In genomic region chr14:73461478-73462077, GRCh38 we compare ENCODE assay signal across 11 cellular contexts. TPM values are rescaled to one million over a fixed set of nuclear protein-coding genes. Genes with fewer than 3 reads are reported as not detected.
DNase-seq lines count a peak whose midpoint lies in the region; ATAC-seq and TF ChIP-seq lines count a peak whose summit lies in the region.
"Had no signal": no experiment of that assay in that cellular context is flagged by ENCODE, and none has a peak within 500 bp of the region (broad histone marks: within the 10 kb centered on the region; RNA-seq: fewer than 3 reads in every experiment).

No MANE protein-coding gene starts in this region.

- BruUV-seq in PC-9 (replicated peaks; lab: Mats Ljungman, UMichigan), result no TSS peak

- peaks cover 83% of the 10 kb centered on the region for H3K4me1 ChIP-seq in DOHH2 (ENCODE audit: control insufficient read depth, low read length)
- peaks cover 24% of the 10 kb centered on the region for H3K4me1 ChIP-seq in PC-9 (replicated peaks; ENCODE audit: insufficient read depth)
- no peaks in the 10 kb centered on the region for H3K4me1 ChIP-seq in esophagus (ENCODE audit: control insufficient read depth in 2 of 2, insufficient read depth in 2 of 2, low read length in 1 of 2)
- H3K4me1 ChIP-seq in rectal smooth muscle tissue (ENCODE audit: control insufficient read depth, insufficient read depth, low read length), result peaks cover 20% of the 10 kb centered on the region

- no peaks in the 10 kb centered on the region for H3K27me3 ChIP-seq in DOHH2 (ENCODE audit: control insufficient read depth, low read length)
- H3K27me3 ChIP-seq in PC-9 (ENCODE audit: insufficient read depth, low read depth), result no peaks in the 10 kb centered on the region
- no peaks in the 10 kb centered on the region for H3K27me3 ChIP-seq in esophagus (ENCODE audit: control insufficient read depth in 1 of 2, insufficient read depth in 2 of 2, low read length in 2 of 2)
- no peaks in the 10 kb centered on the region for H3K27me3 ChIP-seq in rectal smooth muscle tissue (ENCODE audit: control insufficient read depth, insufficient read depth, low read length)
- H3K27me3 ChIP-seq: vagina had no signal

- POLR2A ChIA-PET in PC-9 (lab: Charles Lee; ENCODE audit: unreplicated experiment), result interaction anchor here (0.6 kb wide), 1 partner anchor 326 kb away, joined by 4 read pairs; the partner anchor contains the start of gene PSEN1

- H3K4me3 ChIP-seq in DOHH2 (ENCODE audit: low read length), result peak overlapping the region; percentile 34
- no peak overlapping the region for H3K4me3 ChIP-seq in PC-9
- H3K4me3 ChIP-seq in esophagus (ENCODE audit: low read depth in 1 of 2, low read length in 2 of 2), result no peak overlapping the region
- no peak overlapping the region for H3K4me3 ChIP-seq in rectal smooth muscle tissue (ENCODE audit: low read length)
- H3K4me3 ChIP-seq: vagina had no signal

- TF ChIP-seq CTCF in DOHH2 (IDR thresholded peaks at IDR 0.05; ENCODE audit: low read depth, low read length, poor library complexity, severe bottlenecking), result no peak
- no peak for TF ChIP-seq CTCF in PC-9 (conservative IDR thresholded peaks at IDR 0.05)

- peaks cover 6% of the 10 kb centered on the region; the same call in 1 of the 2 replicates for H3K36me3 ChIP-seq in DOHH2 (ENCODE audit: control insufficient read depth, low read length)
- no peaks in the 10 kb centered on the region for H3K36me3 ChIP-seq in PC-9 (ENCODE audit: low read depth)
- H3K36me3 ChIP-seq in esophagus (ENCODE audit: control insufficient read depth in 2 of 2, insufficient read depth in 2 of 2, low read length in 1 of 2), result no peaks in the 10 kb centered on the region
- H3K36me3 ChIP-seq in rectal smooth muscle tissue (ENCODE audit: control insufficient read depth, insufficient read depth, low read length), result no peaks in the 10 kb centered on the region
- H3K36me3 ChIP-seq: vagina had no signal

- H3K9me2 ChIP-seq in DOHH2 (replicated peaks; ENCODE audit: control insufficient read depth, low read length) (no peaks in the 10 kb centered on the region), PC-9 (ENCODE audit: insufficient read depth) (no peaks in the 10 kb centered on the region)

- ATAC-seq in GM18858 (IDR thresholded peaks at IDR 0.05; ENCODE audit: unreplicated experiment), result no peak

- H4K20me1 ChIP-seq in DOHH2 (ENCODE audit: control insufficient read depth, insufficient read depth, low read depth, low read length), result no peaks in the 10 kb centered on the region
- no peaks in the 10 kb centered on the region; the same call in 1 of the 2 replicates for H4K20me1 ChIP-seq in PC-9 (ENCODE audit: insufficient read depth)

- no peak overlapping the region for H3K9ac ChIP-seq in rectal smooth muscle tissue (ENCODE audit: low read length)

- no peak overlapping the region for H2AFZ ChIP-seq in PC-9

- CTCF ChIA-PET in PC-9 (lab: Charles Lee), result interaction anchor here (0.5 to 1.6 kb wide), 2 partner anchors 166 to 642 kb away, joined by 3 to 5 read pairs; no protein-coding TSS in a partner anchor

- H3F3A ChIP-seq in DOHH2 (ENCODE audit: control insufficient read depth, insufficient read depth), result peaks cover 35% of the 10 kb centered on the region
- 0 out of 2 replicates have a peak, but pooled peaks cover 5% of the 10 kb centered on the region for H3F3A ChIP-seq in PC-9 (ENCODE audit: insufficient read depth, low read depth)

- intact Hi-C loops in PC-9 (cut with micrococcal nuclease; ENCODE audit: unreplicated experiment), result no loop called here

- H3K9me3 ChIP-seq in DOHH2 (ENCODE audit: control insufficient read depth, insufficient read depth, low read length) (no peaks in the 10 kb centered on the region), PC-9 (ENCODE audit: insufficient read depth, low read depth) (no peaks in the 10 kb centered on the region), esophagus (ENCODE audit: control insufficient read depth in 2 of 2, insufficient read depth in 1 of 2, low read depth in 1 of 2, low read length in 1 of 2) (no peaks in the 10 kb centered on the region)
- H3K9me3 ChIP-seq: vagina had no signal

- 24 to 37% methylated on average over 7 of the region's 7 CpGs for WGBS in esophagus, 2 donors

- H3K4me2 ChIP-seq in DOHH2 (ENCODE audit: low read length) (peak overlapping the region; percentile 88), PC-9 (peak overlapping the region; percentile 30)

- DNase-seq in PC-9 (no peak), NCI-H1417 treated with DMSO at 0.1 percent for 48 hours (lab: John Stamatoyannopoulos, UW) (no peak)
- DNase-seq in central memory CD4-positive, alpha-beta T cell, result no peak
- no peak for DNase-seq in stimulated activated CD4-positive, alpha-beta T cell treated with anti-CD3 and anti-CD28 coated beads, Interleukin-4, amount 100 ng/mL, for 1 hour
- DNase-seq: activated CD4-positive, CD25-positive, alpha-beta regulatory T cell; NCI-H524 treated with DMSO at 0.1 percent for 48 hours had no signal

- H3K79me2 ChIP-seq in DOHH2 (ENCODE audit: control insufficient read depth, low read length), result peaks cover 18% of the 10 kb centered on the region
- H3K79me2 ChIP-seq in PC-9 (ENCODE audit: low read depth), result peaks cover 16% of the 10 kb centered on the region

- H3K27ac ChIP-seq in DOHH2 (ENCODE audit: low read depth, low read length), result peak overlapping the region; percentile 99
- no peak overlapping the region for H3K27ac ChIP-seq in PC-9
- H3K27ac ChIP-seq in esophagus (ENCODE audit: low read depth in 2 of 2, low read length in 1 of 2), result peak overlapping the region; percentile 11 to 54
- peak overlapping the region; percentile 70 for H3K27ac ChIP-seq in rectal smooth muscle tissue (ENCODE audit: low read depth, low read length)
- H3K27ac ChIP-seq: vagina had no signal

RNA-seq across cellular contexts. Expression of gene NUMB, which starts 3.2 kb away (rescaled TPM):
- total RNA-seq in PC-9 (2021), result 59.2 and 64.5 TPM in 2 replicates
- polyA plus RNA-seq in esophagus, result 10 to 100 TPM; 26.9 to 34.8 TPM

RNA-seq across cellular contexts. Expression of gene RIOX1, which starts 29.2 kb away (rescaled TPM):
- total RNA-seq in PC-9 (2021), result 9.9 and 10.8 TPM in 2 replicates
- polyA plus RNA-seq in esophagus, result 1 to 10 TPM; 4.9 to 6.6 TPM
